Comparison of ENCODE assay signal across 25 cellular contexts in the genomic region with DNA sequence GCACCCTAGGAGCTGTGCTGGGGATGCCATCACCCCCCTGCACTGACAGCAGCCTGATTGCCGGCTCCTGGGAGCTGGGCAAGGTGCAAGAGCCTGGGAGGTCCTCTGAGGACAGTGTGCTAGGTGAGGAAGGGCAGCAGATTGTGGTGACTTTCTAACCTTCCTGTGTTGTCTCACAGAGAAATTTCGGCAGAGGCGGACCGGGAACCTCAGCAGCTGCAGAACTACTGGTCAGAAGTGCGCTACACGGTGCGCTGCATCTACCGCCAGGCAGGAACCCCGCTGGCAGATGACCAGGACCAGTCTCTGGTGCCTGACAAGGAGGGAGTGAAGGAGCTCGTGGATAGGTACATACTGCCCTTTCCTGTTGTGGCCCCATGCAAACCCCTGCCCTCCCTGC.
DNase-seq lines count a peak whose midpoint lies in the region; ATAC-seq, FAIRE-seq and TF ChIP-seq lines count a peak whose summit lies in the region.
"Had no signal": no experiment of that assay in that cellular context is flagged by ENCODE, and none has a peak within 500 bp of the region (broad histone marks: within the 10 kb centered on the region; RNA-seq: fewer than 3 reads in every experiment).

No MANE protein-coding gene starts in this region.

- no peaks in the 10 kb centered on the region for H3K9me3 ChIP-seq in cardiac muscle cell (ENCODE audit: low read depth)
- no peaks in the 10 kb centered on the region for H3K9me3 ChIP-seq in left ventricle myocardium inferior (replicated peaks)
- H3K9me3 ChIP-seq in upper lobe of right lung: no peaks in the 10 kb centered on the region
- H3K9me3 ChIP-seq: HAP-1, SJCRH30 had no signal

- DNase-seq in cardiac muscle cell (ENCODE audit: low read depth in 1 of 2, low spot score in 1 of 2) (no peak), left ventricle myocardium inferior (no peak), GM12892 (ENCODE audit: insufficient read length) (no peak), memory B cell (ENCODE audit: low spot score in 2 of 2) (no peak), upper lobe of right lung (peak; percentile 43), putamen (ENCODE audit: low spot score) (no peak)
- DNase-seq: COR-L47; DMS79 treated with DMSO at 0.1 percent for 48 hours; GM23248; IMR-90; NCI-H1105; NCI-H146; NCI-H2029 treated with DMSO at 0.1 percent for 48 hours; NCI-H2171; NCI-H345; NCI-H524; NCI-H774; NK-92 treated with Interleukin-12 subunit alpha and Interleukin-12 subunit beta, amount 100 ng/mL, for 24 hours; SJCRH30 had no signal

- H3K9me3 Mint-ChIP-seq in memory B cell: no peaks in the 10 kb centered on the region
- H3K9me3 Mint-ChIP-seq: CD14-positive monocyte had no signal

- intact Hi-C loops in left ventricle myocardium inferior (cut with micrococcal nuclease) (no loop called here), upper lobe of right lung (cut with DNase I) (no loop called here)

- peak; percentile 9 for FAIRE-seq in GM12892 (lab: Jason Lieb, UNC)
- FAIRE-seq: A204.1, GM12878, HTR-8/SVneo had no signal

- H3K27ac ChIP-seq in cardiac muscle cell (peak overlapping the region; percentile 48), left ventricle myocardium inferior (replicated peaks) (no peak overlapping the region), upper lobe of right lung (no peak overlapping the region)
- H3K27ac ChIP-seq: GM23248, SJCRH30 had no signal

- TF ChIP-seq POLR2A in GM12892 (IDR thresholded peaks at IDR 0.05; ENCODE audit: low read depth, low read length): no peak

- no peaks in the 10 kb centered on the region for H3K27me3 Mint-ChIP-seq in memory B cell

- no peak for TF ChIP-seq CTCF in cardiac muscle cell (IDR thresholded peaks at IDR 0.05; ENCODE audit: low read depth, low read length)
- no peak for TF ChIP-seq CTCF in left ventricle myocardium inferior (IDR thresholded peaks at IDR 0.05; ENCODE audit: borderline replicate concordance)
- no peak for TF ChIP-seq CTCF in upper lobe of right lung (IDR thresholded peaks at IDR 0.05)

- H3K27me3 ChIP-seq in cardiac muscle cell (no peaks in the 10 kb centered on the region), left ventricle myocardium inferior (ENCODE audit: low read depth) (no peaks in the 10 kb centered on the region), upper lobe of right lung (no peaks in the 10 kb centered on the region)
- H3K27me3 ChIP-seq: SJCRH30 had no signal

- H3K36me3 ChIP-seq in cardiac muscle cell: peaks cover 12% of the 10 kb centered on the region
- peaks cover 44% of the 10 kb centered on the region for H3K36me3 ChIP-seq in left ventricle myocardium inferior
- H3K36me3 ChIP-seq in upper lobe of right lung: peaks cover 53% of the 10 kb centered on the region

- peaks cover 7% of the 10 kb centered on the region for H3K36me3 Mint-ChIP-seq in memory B cell

- H3K4me3 Mint-ChIP-seq in memory B cell: no peak overlapping the region
- H3K4me3 Mint-ChIP-seq: CD14-positive monocyte had no signal

- H3K4me1 Mint-ChIP-seq in memory B cell: peaks cover 9% of the 10 kb centered on the region
- H3K4me1 Mint-ChIP-seq: CD14-positive monocyte had no signal

- H3K27ac Mint-ChIP-seq in memory B cell: peak overlapping the region; percentile 24

- no peak overlapping the region for H3K4me3 ChIP-seq in cardiac muscle cell
- no peak overlapping the region for H3K4me3 ChIP-seq in left ventricle myocardium inferior
- no peak overlapping the region for H3K4me3 ChIP-seq in upper lobe of right lung
- H3K4me3 ChIP-seq: GM12878, GM23248, HAP-1, SJCRH30 had no signal

- no peaks in the 10 kb centered on the region for H3K4me1 ChIP-seq in cardiac muscle cell (ENCODE audit: low read depth)
- peaks cover 52% of the 10 kb centered on the region for H3K4me1 ChIP-seq in left ventricle myocardium inferior
- no peaks in the 10 kb centered on the region for H3K4me1 ChIP-seq in upper lobe of right lung
- H3K4me1 ChIP-seq: HAP-1, SJCRH30 had no signal

- ATAC-seq in memory B cell (ENCODE audit: low read depth) (no peak), upper lobe of right lung (no peak), HG03039 (IDR thresholded peaks at IDR 0.05; ENCODE audit: unreplicated experiment) (no peak)
- ATAC-seq: GM12878 had no signal
